Comparison of ENCODE assay signal across 11 cellular contexts in the genomic region with DNA sequence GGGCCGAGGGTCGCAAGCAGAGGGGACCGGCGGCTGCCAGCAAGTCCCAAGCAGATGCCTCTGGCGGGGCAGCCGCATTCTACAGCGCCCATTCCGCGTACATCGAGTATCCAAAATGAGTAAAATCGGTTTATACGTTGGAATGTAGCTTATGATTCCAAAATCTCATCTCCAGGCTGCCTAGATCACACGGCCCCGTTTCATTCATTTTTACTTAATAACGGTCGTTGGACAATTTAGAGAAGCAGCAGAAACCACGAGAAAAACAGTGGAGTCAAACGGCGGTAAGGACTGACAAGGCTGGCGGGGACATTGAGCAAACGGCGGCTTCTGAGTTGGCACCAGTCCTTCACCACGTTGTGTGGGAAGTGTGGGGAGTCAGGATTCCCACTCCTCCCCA. TPM values are rescaled to one million over a fixed set of nuclear protein-coding genes. Genes with fewer than 3 reads are reported as not detected.
DNase-seq lines count a peak whose midpoint lies in the region; ATAC-seq, FAIRE-seq and TF ChIP-seq lines count a peak whose summit lies in the region.
"Not testable (repeated sequence)": the region's sequence is repeated elsewhere in the genome, so short reads cannot be mapped to it uniquely, and the experiment has no call there.
"Had no signal": no experiment of that assay in that cellular context is flagged by ENCODE, and none has a peak within 500 bp of the region (broad histone marks: within the 10 kb centered on the region; RNA-seq: fewer than 3 reads in every experiment).

No MANE protein-coding gene starts in this region.

- 9% methylated on average over 11 of the region's 23 CpGs; no CpG with 5 or more reads in 1 of the 2 experiments for WGBS in H1 (ENCODE audit: extremely low coverage in 1 of 2, insufficient coverage in 1 of 2, insufficient read length in 1 of 2, insufficient replicate concordance in 2 of 2, low coverage in 1 of 2, low lambda C conversion rate in 2 of 2, missing lambda C conversion rate in 1 of 2), 2 experiments
- 8 to 12% methylated on average over 17 to 19 of the region's 23 CpGs for whole genome bisulfite sequencing in testis, 2 donors

- TF ChIP-seq RAD21 in H1 (IDR thresholded peaks at IDR 0.05 in 1 of 2, conservative IDR thresholded peaks at IDR 0.05 in 1 of 2; ENCODE audit: low read depth in 2 of 2, low read length in 2 of 2) = not testable (repeated sequence)

- intact Hi-C loops in testis (cut with DNase I; ENCODE audit: low total_unique reads) = not testable (repeated sequence)

- not testable (repeated sequence) for H2BK20ac ChIP-seq in H1 (ENCODE audit: low read length)

- DNase-seq in D341Med (ENCODE audit: low spot score) (peak; percentile 2), HK-2 (ENCODE audit: unreplicated experiment) (peak; percentile 1), islet precursor cell (peak; percentile 28), neural progenitor cell (ENCODE audit: low spot score) (peak; percentile 24), testis (peak; percentile 15)
- not testable (repeated sequence) for DNase-seq in WERI-Rb-1; H1 (ENCODE audit: low read depth in 1 of 2, low spot score in 2 of 2)

- H3F3A ChIP-seq in neural progenitor cell (ENCODE audit: low read depth) = not testable (repeated sequence)

- not testable (repeated sequence) for H3K23ac ChIP-seq in H1 (ENCODE audit: insufficient read length)

- H3K23me2 ChIP-seq in H1 (ENCODE audit: low read depth, low read length) = not testable (repeated sequence)

- ATAC-seq in activated T-helper 17 cell treated with anti-CD3 and anti-CD28 coated beads, Interleukin-2, amount 50 U/mL, for 72 hours (replicated peaks) = not testable (repeated sequence)

- peaks cover 26% of the 10 kb centered on the region for H3K27me3 Mint-ChIP-seq in activated T-helper 17 cell treated with anti-CD3 and anti-CD28 coated beads, Interleukin-2, amount 50 U/mL, for 72 hours
- H3K27me3 Mint-ChIP-seq in neural progenitor cell (ENCODE audit: insufficient read depth, low read depth) = peaks cover 25% of the 10 kb centered on the region

- H4K91ac ChIP-seq in H1 (replicated peaks; ENCODE audit: insufficient read length, low read length) = not testable (repeated sequence)

- peak overlapping the region; percentile 19 for H3K4me3 Mint-ChIP-seq in activated T-helper 17 cell treated with anti-CD3 and anti-CD28 coated beads, Interleukin-2, amount 50 U/mL, for 72 hours
- peak overlapping the region; percentile 35 for H3K4me3 Mint-ChIP-seq in neural progenitor cell

- H2BK15ac ChIP-seq in H1 (ENCODE audit: low read length) = not testable (repeated sequence)

- H3K14ac ChIP-seq in H1 (ENCODE audit: insufficient read length) = not testable (repeated sequence)

- not testable (repeated sequence) for H3K9me3 Mint-ChIP-seq in activated T-helper 17 cell treated with anti-CD3 and anti-CD28 coated beads, Interleukin-2, amount 50 U/mL, for 72 hours; neural progenitor cell

- not testable (repeated sequence) for H3K36me3 Mint-ChIP-seq in activated T-helper 17 cell treated with anti-CD3 and anti-CD28 coated beads, Interleukin-2, amount 50 U/mL, for 72 hours (ENCODE audit: low read depth); neural progenitor cell

- H2BK5ac ChIP-seq in H1 (ENCODE audit: low read depth, low read length) = not testable (repeated sequence)

- H3K4me3 ChIP-seq in WERI-Rb-1 (ENCODE audit: low read depth, low read length) (peak overlapping the region; percentile 32), testis (peak overlapping the region in 1 of 2 donors; percentile 42)
- not testable (repeated sequence) for H3K4me3 ChIP-seq in H1 (ENCODE audit: extremely low read depth in 1 of 4, insufficient read depth in 2 of 4, low read depth in 3 of 4, low read length in 4 of 4); neural progenitor cell

- H3K9me3 ChIP-seq in WERI-Rb-1 (ENCODE audit: severe bottlenecking); H1 (ENCODE audit: insufficient read depth in 2 of 2, low read depth in 1 of 2, low read length in 1 of 2); neural progenitor cell (ENCODE audit: low read depth); testis: not testable (repeated sequence)

- H3K4me1 Mint-ChIP-seq in activated T-helper 17 cell treated with anti-CD3 and anti-CD28 coated beads, Interleukin-2, amount 50 U/mL, for 72 hours; neural progenitor cell: not testable (repeated sequence)

- not testable (repeated sequence) for H3K79me2 ChIP-seq in H1 (ENCODE audit: control insufficient read depth in 1 of 2, insufficient read depth in 2 of 2, low read length in 2 of 2); neural progenitor cell (ENCODE audit: low read depth)

- not testable (repeated sequence) for H3K4me1 ChIP-seq in H1 (replicated peaks in 1 of 4; ENCODE audit: control insufficient read depth in 3 of 4, insufficient read depth in 4 of 4, low read length in 3 of 4); neural progenitor cell; testis

- H2BK12ac ChIP-seq in H1 (ENCODE audit: low read depth, low read length) = not testable (repeated sequence)

- H3K18ac ChIP-seq in H1 (ENCODE audit: extremely low read depth, low read length) = not testable (repeated sequence)

- H2BK120ac ChIP-seq in H1 (replicated peaks; ENCODE audit: low read depth, low read length) = not testable (repeated sequence)

- TF ChIP-seq CTCF in WERI-Rb-1 (IDR thresholded peaks at IDR 0.05; ENCODE audit: low read depth, low read length); H1 (IDR thresholded peaks at IDR 0.05; ENCODE audit: control extremely low read depth in 1 of 3, insufficient read depth in 1 of 3, low read depth in 1 of 3, low read length in 3 of 3); neural progenitor cell (IDR thresholded peaks at IDR 0.05); testis (IDR thresholded peaks at IDR 0.05): not testable (repeated sequence)

- not testable (repeated sequence) for H4K5ac ChIP-seq in H1 (ENCODE audit: insufficient read length, low read depth, low read length)

- TF ChIP-seq POLR2A in H1 (IDR thresholded peaks at IDR 0.05; ENCODE audit: control extremely low read depth in 1 of 2, low read depth in 2 of 2, low read length in 2 of 2); testis (IDR thresholded peaks at IDR 0.05): not testable (repeated sequence)

- not testable (repeated sequence) for H3K4me2 ChIP-seq in H1 (ENCODE audit: insufficient read depth in 1 of 2, low read depth in 2 of 2, low read length in 2 of 2)
- peak overlapping the region; percentile 10 for H3K4me2 ChIP-seq in neural progenitor cell

- H3K36me3 ChIP-seq in WERI-Rb-1; H1 (ENCODE audit: control insufficient read depth in 2 of 4, insufficient read depth in 4 of 4, low read length in 3 of 4); neural progenitor cell; testis (ENCODE audit: low read depth, missing control alignments): not testable (repeated sequence)

- not testable (repeated sequence) for H3K27ac ChIP-seq in WERI-Rb-1; H1 (ENCODE audit: low read depth, low read length); neural progenitor cell; testis

- FAIRE-seq in H1 (lab: Jason Lieb, UNC) = not testable (repeated sequence)

- H3K27me3 ChIP-seq in WERI-Rb-1 (ENCODE audit: insufficient read depth, low read depth, severe bottlenecking); testis: not testable (repeated sequence)
- peaks cover 24 to 53% (median 39%) of the 10 kb centered on the region in 4 experiments; a peak in 6 of 7 replicates for H3K27me3 ChIP-seq in H1 (replicated peaks in 1 of 4; ENCODE audit: control insufficient read depth in 3 of 4, extremely low read depth in 1 of 4, insufficient read depth in 3 of 4, low read length in 3 of 4)
- H3K27me3 ChIP-seq in neural progenitor cell = peaks cover 97% of the 10 kb centered on the region

- H3K4ac ChIP-seq in H1 (replicated peaks; ENCODE audit: insufficient read length, low read depth, low read length) = not testable (repeated sequence)

- H3K9ac ChIP-seq in H1 (replicated peaks in 1 of 4; ENCODE audit: extremely low read depth in 1 of 4, low read depth in 3 of 4, low read length in 3 of 4); neural progenitor cell: not testable (repeated sequence)

- TF ChIP-seq EP300 in H1 (IDR thresholded peaks at IDR 0.05; ENCODE audit: borderline replicate concordance in 1 of 2, low read depth in 2 of 2, low read length in 2 of 2) = not testable (repeated sequence)

- not testable (repeated sequence) for H4K20me1 ChIP-seq in H1 (replicated peaks in 1 of 2; ENCODE audit: control insufficient read depth in 1 of 2, insufficient read depth in 2 of 2, low read length in 2 of 2)
- H4K20me1 ChIP-seq in neural progenitor cell (ENCODE audit: low read depth) = peaks cover 13% of the 10 kb centered on the region

- not testable (repeated sequence) for H2AFZ ChIP-seq in H1 (ENCODE audit: low read length); neural progenitor cell (replicated peaks)

- H4K8ac ChIP-seq in H1 (ENCODE audit: extremely low read depth, insufficient read depth, low read length) = not testable (repeated sequence)

- CTCF ChIA-PET in H1 (lab: Charles Lee; ENCODE audit: partially characterized antibody) = not testable (repeated sequence)

- POLR2A ChIA-PET in H1 (lab: Charles Lee; ENCODE audit: partially characterized antibody) = not testable (repeated sequence)

- not testable (repeated sequence) for H3K79me1 ChIP-seq in H1 (ENCODE audit: low read depth, low read length)

- H3K27ac Mint-ChIP-seq in activated T-helper 17 cell treated with anti-CD3 and anti-CD28 coated beads, Interleukin-2, amount 50 U/mL, for 72 hours; neural progenitor cell: not testable (repeated sequence)

- H3K56ac ChIP-seq in H1 (replicated peaks; ENCODE audit: insufficient read length, low read depth, low read length) = not testable (repeated sequence)

- H2AK5ac ChIP-seq in H1 (ENCODE audit: low read depth, low read length) = not testable (repeated sequence)

RNA-seq across cellular contexts. Expression of a gene that starts 5.6 kb away (rescaled TPM):
- total RNA-seq in activated T-helper 17 cell treated with anti-CD3 and anti-CD28 coated beads, Interleukin-2, amount 50 U/mL, for 72 hours = under 1 TPM; 0.11 to 0.32 TPM
- total RNA-seq in H1 (2021; fragmentation: NEBNext Ultra II Directional; extraction: Animal tissue kit (Norgen Biotek cat#: 25700)) = not detected in 2 replicates
- not detected in 2 replicates for polyA plus RNA-seq in H1 (2011; rRNA removed)
- polyA plus RNA-seq in H1 (2011; cell fraction: cytosol; rRNA removed) = 0.04 TPM
- 0.04 TPM for polyA plus RNA-seq in H1 (2011; cell fraction: nucleus; rRNA removed)
- polyA plus RNA-seq in H1 (2012, experiment 1 of 2) = not detected in 4 replicates
- polyA plus RNA-seq in H1 (2012, experiment 2 of 2) = not detected
- polyA plus RNA-seq in H1 (2013, experiment 1 of 2) = not detected
- polyA plus RNA-seq in H1 (2013, experiment 2 of 2) = not detected
- 0.07 and 0.09 TPM in 2 replicates for polyA minus RNA-seq in H1 (2011; rRNA and poly(A)+ RNA removed)
- polyA minus RNA-seq in H1 (2011; cell fraction: cytosol; rRNA and poly(A)+ RNA removed) = not detected
- polyA minus RNA-seq in H1 (2011; cell fraction: nucleus; rRNA and poly(A)+ RNA removed) = 0.30 TPM
- total RNA-seq in neural progenitor cell (ENCODE audit: low replicate concordance) = 0.12 TPM in 1 of 2 replicates, not detected in the other
- under 1 TPM; 0.19 to 0.55 TPM for total RNA-seq in testis
- not detected for polyA plus RNA-seq in testis (ENCODE audit: insufficient read depth, low read depth, low replicate concordance)
- total RNA-seq: kidney epithelial cell, right atrium auricular region, RPMI7951 had no signal
